In genomic region chr15:73936588-73937312, GRCh38 we compare ENCODE assay signal across 14 cellular contexts. TPM values are rescaled to one million over a fixed set of nuclear protein-coding genes. Genes with fewer than 3 reads are reported as not detected.
DNase-seq lines count a peak whose midpoint lies in the region; ATAC-seq and TF ChIP-seq lines count a peak whose summit lies in the region.
"Had no signal": no experiment of that assay in that cellular context is flagged by ENCODE, and none has a peak within 500 bp of the region (broad histone marks: within the 10 kb centered on the region; RNA-seq: fewer than 3 reads in every experiment).

No MANE protein-coding gene starts in this region.

- no peak overlapping the region for H2AFZ ChIP-seq in osteoblast (ENCODE audit: low read length)

- TF ChIP-seq CTCF in osteoblast (IDR thresholded peaks at IDR 0.05; ENCODE audit: extremely low read depth, low read depth, low read length) = no peak

- no peak overlapping the region for H3K4me3 ChIP-seq in CD4-positive, CD25-positive, alpha-beta regulatory T cell (ENCODE audit: low read depth, low read length)
- H3K4me3 ChIP-seq in esophagus (ENCODE audit: low read depth in 1 of 2, low read length in 2 of 2) (no peak overlapping the region), osteoblast (ENCODE audit: insufficient read depth, low read length) (no peak overlapping the region)
- H3K4me3 ChIP-seq: SJCRH30 had no signal

- in situ Hi-C loops in KBM-7 (cut with MboI; ENCODE audit: low pct_unique_long_range_greater_than_20kb, low sequenced_read_pairs) = no loop called here

- peaks cover 0 to 43% (median 17%) of the 10 kb centered on the region in 4 donors for H3K4me1 Mint-ChIP-seq in CD4-positive, CD25-positive, alpha-beta regulatory T cell

- H3K27me3 ChIP-seq in CD4-positive, CD25-positive, alpha-beta regulatory T cell (ENCODE audit: control insufficient read depth, insufficient read depth, low read length) = no peaks in the 10 kb centered on the region
- H3K27me3 ChIP-seq in esophagus (ENCODE audit: control insufficient read depth in 1 of 2, insufficient read depth in 2 of 2, low read length in 2 of 2) (no peaks in the 10 kb centered on the region), osteoblast (ENCODE audit: insufficient read depth, low read length) (no peaks in the 10 kb centered on the region)
- H3K27me3 ChIP-seq: SJCRH30 had no signal

- no peak for DNase-seq in CD4-positive, CD25-positive, alpha-beta regulatory T cell
- DNase-seq in KBM-7 = peak; percentile 45
- DNase-seq in osteoblast (ENCODE audit: insufficient read length, low spot score, missing footprints) = peak; percentile 76
- DNase-seq in activated naive CD4-positive, alpha-beta T cell treated with Interleukin-2 at 50 U/mL for 16 hours = no peak
- DNase-seq in NCI-H345 treated with DMSO at 0.1 percent for 48 hours (lab: John Stamatoyannopoulos, UW; ENCODE audit: unreplicated experiment) = no peak
- no peak for DNase-seq in anterior cingulate cortex (lab: John Stamatoyannopoulos, UW)
- DNase-seq: activated naive CD8-positive, alpha-beta T cell treated with anti-CD3 and anti-CD28 coated beads for 36 hours; hippocampal formation; NCI-H2029 treated with DMSO at 0.1 percent for 48 hours; NCI-H524 treated with DMSO at 0.1 percent for 48 hours; SJCRH30; stimulated activated CD4-positive, alpha-beta T cell treated with anti-CD3 and anti-CD28 coated beads, Interleukin-2, amount 100 ng/mL, for 48 hours had no signal

- 62 to 65% methylated on average over 11 to 12 of the region's 12 CpGs for WGBS in esophagus, 2 donors

- peaks cover 99% of the 10 kb centered on the region for H3K79me2 ChIP-seq in osteoblast (ENCODE audit: insufficient read depth, low read length)

- no peak overlapping the region for H3K27ac ChIP-seq in CD4-positive, CD25-positive, alpha-beta regulatory T cell (ENCODE audit: insufficient read depth, low read length, poor library complexity, severe bottlenecking)
- H3K27ac ChIP-seq in esophagus (ENCODE audit: low read depth in 2 of 2, low read length in 1 of 2) = peak overlapping the region; percentile 43 to 47
- H3K27ac ChIP-seq in osteoblast (ENCODE audit: low read depth, low read length) = peak overlapping the region; percentile 19
- H3K27ac ChIP-seq: SJCRH30 had no signal

- H3K4me3 Mint-ChIP-seq in CD4-positive, CD25-positive, alpha-beta regulatory T cell = peak overlapping the region in 1 of 4 donors; percentile 38
- H3K4me3 Mint-ChIP-seq: activated naive CD8-positive, alpha-beta T cell treated with anti-CD3 and anti-CD28 coated beads for 36 hours had no signal

- ATAC-seq in CD4-positive, CD25-positive, alpha-beta regulatory T cell (ENCODE audit: low read depth in 2 of 2) = no peak
- ATAC-seq in GM19452 (IDR thresholded peaks at IDR 0.05; ENCODE audit: unreplicated experiment) = no peak

- H3K27me3 Mint-ChIP-seq in CD4-positive, CD25-positive, alpha-beta regulatory T cell = no peaks in the 10 kb centered on the region
- H3K27me3 Mint-ChIP-seq: activated naive CD8-positive, alpha-beta T cell treated with anti-CD3 and anti-CD28 coated beads for 36 hours had no signal

- H3K4me1 ChIP-seq in CD4-positive, CD25-positive, alpha-beta regulatory T cell (ENCODE audit: control insufficient read depth, insufficient read depth, low read length, poor library complexity, severe bottlenecking) = peaks cover 38% of the 10 kb centered on the region
- peaks cover 0 to 8% of the 10 kb centered on the region in 2 donors for H3K4me1 ChIP-seq in esophagus (ENCODE audit: control insufficient read depth in 2 of 2, insufficient read depth in 2 of 2, low read length in 1 of 2)
- peaks cover 73% of the 10 kb centered on the region for H3K4me1 ChIP-seq in osteoblast (ENCODE audit: insufficient read depth, low read length)

- H3K36me3 ChIP-seq in CD4-positive, CD25-positive, alpha-beta regulatory T cell (ENCODE audit: control insufficient read depth, insufficient read depth, low read length) = no peaks in the 10 kb centered on the region
- H3K36me3 ChIP-seq in esophagus (ENCODE audit: control insufficient read depth in 2 of 2, insufficient read depth in 2 of 2, low read length in 1 of 2) (no peaks in the 10 kb centered on the region), osteoblast (ENCODE audit: insufficient read depth, low read length) (peaks cover 52% of the 10 kb centered on the region)

- H3K4me2 ChIP-seq in osteoblast (ENCODE audit: insufficient read depth, low read length) = no peak overlapping the region

- H3K27ac Mint-ChIP-seq in CD4-positive, CD25-positive, alpha-beta regulatory T cell = peak overlapping the region in 2 of 3 donors; percentile 21 to 26
- H3K27ac Mint-ChIP-seq: activated naive CD8-positive, alpha-beta T cell treated with anti-CD3 and anti-CD28 coated beads for 36 hours had no signal

- H4K20me1 ChIP-seq in osteoblast (ENCODE audit: insufficient read depth, low read length) = peaks cover 50% of the 10 kb centered on the region

- no peaks in the 10 kb centered on the region for H3K9me3 Mint-ChIP-seq in CD4-positive, CD25-positive, alpha-beta regulatory T cell
- H3K9me3 Mint-ChIP-seq: activated naive CD8-positive, alpha-beta T cell treated with anti-CD3 and anti-CD28 coated beads for 36 hours had no signal

- no peaks in the 10 kb centered on the region for H3K36me3 Mint-ChIP-seq in CD4-positive, CD25-positive, alpha-beta regulatory T cell
- H3K36me3 Mint-ChIP-seq: activated naive CD8-positive, alpha-beta T cell treated with anti-CD3 and anti-CD28 coated beads for 36 hours had no signal

- no peaks in the 10 kb centered on the region for H3K9me3 ChIP-seq in CD4-positive, CD25-positive, alpha-beta regulatory T cell (ENCODE audit: control insufficient read depth in 2 of 2, low read length in 2 of 2)
- H3K9me3 ChIP-seq in esophagus (ENCODE audit: control insufficient read depth in 2 of 2, insufficient read depth in 1 of 2, low read depth in 1 of 2, low read length in 1 of 2) = no peaks in the 10 kb centered on the region
- no peaks in the 10 kb centered on the region for H3K9me3 ChIP-seq in osteoblast (ENCODE audit: low read depth, low read length)
- H3K9me3 ChIP-seq: SJCRH30 had no signal

RNA-seq across cellular contexts. Expression of gene LOXL1, which starts 10.5 kb away (rescaled TPM):
- total RNA-seq in CD4-positive, CD25-positive, alpha-beta regulatory T cell = 7.3 TPM
- 10 to 100 TPM in 2 of 4 donors, 1 to 10 TPM in 2; 6.8 to 24.2 (median 10.0) TPM for polyA plus RNA-seq in CD4-positive, CD25-positive, alpha-beta regulatory T cell
- 1 to 10 TPM; 7.2 to 9.6 TPM for polyA plus RNA-seq in esophagus
- total RNA-seq in osteoblast = 246 and 264 TPM in 2 replicates

RNA-seq across cellular contexts. Expression of gene STOML1, which starts 55.3 kb away (rescaled TPM):
- total RNA-seq in CD4-positive, CD25-positive, alpha-beta regulatory T cell = 5.9 TPM
- 10 to 100 TPM in 2 of 4 donors, 1 to 10 TPM in 2; 8.7 to 11.4 (median 10.2) TPM for polyA plus RNA-seq in CD4-positive, CD25-positive, alpha-beta regulatory T cell
- polyA plus RNA-seq in esophagus = 1 to 10 TPM; 9.0 to 9.5 TPM
- 14.1 and 15.0 TPM in 2 replicates for total RNA-seq in osteoblast

RNA-seq across cellular contexts. Expression of gene PML, which starts 57.8 kb away (rescaled TPM):
- total RNA-seq in CD4-positive, CD25-positive, alpha-beta regulatory T cell = 57.6 TPM
- polyA plus RNA-seq in CD4-positive, CD25-positive, alpha-beta regulatory T cell = 10 to 100 TPM; 13.7 to 24.0 (median 20.8) TPM
- 10 to 100 TPM; 16.9 to 18.8 TPM for polyA plus RNA-seq in esophagus
- total RNA-seq in osteoblast = 46.7 and 50.7 TPM in 2 replicates

Comparison
In these comparisons a context has a peak if more than half of its experiments do, and no peak if none do; other contexts are left out.
1. DNase-seq: peak in KBM-7 (single experiment) and osteoblast (single experiment); none in CD4-positive, CD25-positive, alpha-beta regulatory T cell (0 of 3), activated naive CD4-positive, alpha-beta T cell treated with Interleukin-2 at 50 U/mL for 16 hours (single experiment), NCI-H345 treated with DMSO at 0.1 percent for 48 hours (single experiment) and anterior cingulate cortex (0 of 58).
2. RNA of gene LOXL1, which starts 10.5 kb away (total RNA-seq): 246 to 264 TPM in osteoblast; 7.3 TPM in CD4-positive, CD25-positive, alpha-beta regulatory T cell (single experiment); every median in the first group is over 10 times any median in the second.